9 cellular contexts compared by ENCODE assay signal in genomic region chr7:130140551-130141160, GRCh38.
A peak's percentile ranks its signal among the peaks of the same experiment; 100 is the strongest.
DNase-seq lines count a peak whose midpoint lies in the region; ATAC-seq and TF ChIP-seq lines count a peak whose summit lies in the region.
"Had no signal": no experiment of that assay in that cellular context is flagged by ENCODE, and none has a peak within 500 bp of the region (broad histone marks: within the 10 kb centered on the region; RNA-seq: fewer than 3 reads in every experiment).

No MANE protein-coding gene starts in this region.

- peak overlapping the region; percentile 55 for H3K27ac Mint-ChIP-seq in activated CD4-positive, alpha-beta T cell treated with anti-CD3 and anti-CD28 coated beads for 36 hours
- peak overlapping the region; percentile 80 for H3K27ac Mint-ChIP-seq in dendritic cell treated with granulocyte-macrophage colony-stimulating factor and Interleukin-4, amounts not matched to agents 40 ng/mL and 50 ng/mL, for 4 days
- peak overlapping the region; percentile 39 for H3K27ac Mint-ChIP-seq in mesothelial cell of epicardium

- no peak for ATAC-seq in activated CD4-positive, alpha-beta T cell treated with anti-CD3 and anti-CD28 coated beads for 36 hours
- ATAC-seq in HG02678 (IDR thresholded peaks at IDR 0.05; ENCODE audit: unreplicated experiment), result no peak

- no peaks in the 10 kb centered on the region for H3K27me3 Mint-ChIP-seq in activated CD4-positive, alpha-beta T cell treated with anti-CD3 and anti-CD28 coated beads for 36 hours
- peaks cover 3% of the 10 kb centered on the region for H3K27me3 Mint-ChIP-seq in dendritic cell treated with granulocyte-macrophage colony-stimulating factor and Interleukin-4, amounts not matched to agents 40 ng/mL and 50 ng/mL, for 4 days
- no peaks in the 10 kb centered on the region for H3K27me3 Mint-ChIP-seq in mesothelial cell of epicardium (ENCODE audit: low read depth)

- H3K36me3 ChIP-seq in testis (ENCODE audit: low read depth, missing control alignments), result no peaks in the 10 kb centered on the region

- H3K4me3 Mint-ChIP-seq in activated CD4-positive, alpha-beta T cell treated with anti-CD3 and anti-CD28 coated beads for 36 hours, result peak overlapping the region; percentile 42
- peak overlapping the region; percentile 79 for H3K4me3 Mint-ChIP-seq in dendritic cell treated with granulocyte-macrophage colony-stimulating factor and Interleukin-4, amounts not matched to agents 40 ng/mL and 50 ng/mL, for 4 days
- H3K4me3 Mint-ChIP-seq in mesothelial cell of epicardium, result peak overlapping the region; percentile 64

- no peaks in the 10 kb centered on the region for H3K9me3 ChIP-seq in testis

- no peaks in the 10 kb centered on the region for H3K9me3 Mint-ChIP-seq in activated CD4-positive, alpha-beta T cell treated with anti-CD3 and anti-CD28 coated beads for 36 hours (ENCODE audit: low read depth)
- no peaks in the 10 kb centered on the region for H3K9me3 Mint-ChIP-seq in dendritic cell treated with granulocyte-macrophage colony-stimulating factor and Interleukin-4, amounts not matched to agents 40 ng/mL and 50 ng/mL, for 4 days
- no peaks in the 10 kb centered on the region for H3K9me3 Mint-ChIP-seq in mesothelial cell of epicardium

- H3K27ac ChIP-seq in testis, result peak overlapping the region; percentile 82 to 83

- no peak for DNase-seq in activated CD4-positive, alpha-beta T cell treated with anti-CD3 and anti-CD28 coated beads for 36 hours
- no peak for DNase-seq in activated CD4-positive, alpha-beta T cell treated with anti-CD3 and anti-CD28 coated beads for 48 hours
- no peak for DNase-seq in mesothelial cell of epicardium (ENCODE audit: low spot score in 2 of 2, unreplicated experiment in 2 of 2)
- DNase-seq in testis, result peak; percentile 52
- no peak for DNase-seq in dedifferentiated amniotic fluid mesenchymal stem cell (ENCODE audit: extremely low spot score)
- DNase-seq in NCI-H187 treated with DMSO at 0.1 percent for 48 hours (lab: John Stamatoyannopoulos, UW), result no peak
- DNase-seq: NCI-H1930 had no signal

- 45 to 56% methylated on average over 39 to 41 of the region's 47 CpGs for WGBS in testis, 2 donors

- peaks cover 10% of the 10 kb centered on the region for H3K36me3 Mint-ChIP-seq in activated CD4-positive, alpha-beta T cell treated with anti-CD3 and anti-CD28 coated beads for 36 hours (ENCODE audit: low read depth)
- peaks cover 44% of the 10 kb centered on the region for H3K36me3 Mint-ChIP-seq in dendritic cell treated with granulocyte-macrophage colony-stimulating factor and Interleukin-4, amounts not matched to agents 40 ng/mL and 50 ng/mL, for 4 days (ENCODE audit: low read depth)
- peaks cover 19% of the 10 kb centered on the region for H3K36me3 Mint-ChIP-seq in mesothelial cell of epicardium

- peaks cover 16% of the 10 kb centered on the region for H3K4me1 ChIP-seq in testis

- TF ChIP-seq CTCF in mesothelial cell of epicardium (IDR thresholded peaks at IDR 0.05; ENCODE audit: unreplicated experiment) (no peak), testis (IDR thresholded peaks at IDR 0.05) (no peak)

- CTCF ChIA-PET in activated CD4-positive, alpha-beta T cell treated with anti-CD3 and anti-CD28 coated beads for 36 hours (lab: Charles Lee), result interaction anchor here (0.5 to 1.0 kb wide), 2 partner anchors 13 to 65 kb away, joined by 3 read pairs; partner anchors contain the start of gene TMEM209

- H3K4me3 ChIP-seq in testis, result peak overlapping the region; percentile 46 to 65

- POLR2A ChIA-PET in activated CD4-positive, alpha-beta T cell treated with anti-CD3 and anti-CD28 coated beads for 36 hours (lab: Charles Lee), result interaction anchor here (1.1 kb wide), 1 partner anchor 12 kb away, joined by 3 read pairs; no protein-coding TSS in a partner anchor

- peaks cover 10% of the 10 kb centered on the region for H3K4me1 Mint-ChIP-seq in activated CD4-positive, alpha-beta T cell treated with anti-CD3 and anti-CD28 coated beads for 36 hours
- peaks cover 14% of the 10 kb centered on the region for H3K4me1 Mint-ChIP-seq in dendritic cell treated with granulocyte-macrophage colony-stimulating factor and Interleukin-4, amounts not matched to agents 40 ng/mL and 50 ng/mL, for 4 days (ENCODE audit: low read depth)
- H3K4me1 Mint-ChIP-seq in mesothelial cell of epicardium, result peaks cover 51% of the 10 kb centered on the region

- intact Hi-C loops in activated CD4-positive, alpha-beta T cell treated with anti-CD3 and anti-CD28 coated beads for 36 hours (cut with DNase I, micrococcal nuclease), result loop anchor here in 1 of 2 experiments (5.0 kb wide), 1 partner anchor 68 kb away; the partner anchor contains the start of gene KLHDC10
- intact Hi-C loops in dendritic cell treated with granulocyte-macrophage colony-stimulating factor and Interleukin-4, amounts not matched to agents 40 ng/mL and 50 ng/mL, for 4 days (cut with micrococcal nuclease), result no loop called here
- intact Hi-C loops in testis (cut with DNase I; ENCODE audit: low total_unique reads), result no loop called here

- no peak for TF ChIP-seq POLR2A in testis (IDR thresholded peaks at IDR 0.05)

- H3K27me3 ChIP-seq in testis, result no peaks in the 10 kb centered on the region
